ENCODE assay signal across 1 cellular context in the genomic region with DNA sequence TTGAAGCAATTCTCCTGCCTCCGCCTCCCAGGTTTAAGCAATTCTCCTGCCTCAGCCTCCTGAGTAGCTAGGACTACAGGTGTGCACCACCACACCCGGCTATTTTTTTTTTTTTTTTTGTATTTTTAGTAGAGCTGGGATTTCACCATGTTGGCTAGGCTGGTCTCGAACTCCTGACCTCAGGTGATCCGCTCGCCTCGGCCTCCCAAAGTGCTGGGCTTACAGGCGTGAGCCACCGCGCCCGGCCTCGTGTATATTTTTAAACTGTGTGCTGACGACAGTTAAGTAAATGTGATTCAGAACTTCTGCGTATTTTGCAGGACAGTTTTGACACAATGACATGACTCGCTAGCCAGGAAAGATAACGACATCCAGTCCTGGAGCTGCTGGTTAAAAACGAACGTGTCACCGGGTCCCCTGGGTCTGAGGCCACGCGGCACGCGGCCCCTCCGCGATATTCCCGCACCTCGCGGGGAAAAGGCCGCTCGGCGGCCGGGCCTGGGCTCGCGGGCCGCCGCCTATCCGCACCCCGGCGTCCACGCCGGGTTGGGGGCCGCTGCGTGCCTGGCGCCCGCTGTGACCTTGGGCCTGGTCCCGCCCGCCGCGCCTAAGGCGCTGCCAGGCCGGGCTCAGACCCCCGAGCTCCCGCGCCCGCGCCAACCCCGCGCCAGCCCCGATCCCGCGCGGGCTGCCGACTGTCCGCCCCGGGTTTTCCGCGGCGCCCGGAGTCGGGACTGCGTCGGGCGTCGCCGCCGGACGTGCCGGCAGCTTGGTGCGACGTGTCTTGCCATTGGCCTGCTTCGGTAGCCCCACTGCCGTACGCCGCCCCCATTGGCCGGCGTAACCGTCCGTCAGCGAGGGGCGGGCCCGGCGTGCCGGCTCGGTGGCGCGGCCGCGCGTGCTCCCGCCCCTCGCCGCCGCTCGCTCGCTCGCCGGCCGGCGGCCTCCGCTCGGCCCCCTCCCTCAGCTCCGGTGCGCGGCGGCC.
TF ChIP-seq lines count a peak whose summit lies in the region.

A gene (plus strand): TSS at position 907 of the 985 bp plus-strand sequence. CDS start 157 bp downstream, outside the sequence.

TF ChIP-seq in GM12878, 131 proteins besides CTCF, POLR2A, EP300 and RAD21 (continued from another document and continues in another):
- TF ChIP-seq, protein P1, sequence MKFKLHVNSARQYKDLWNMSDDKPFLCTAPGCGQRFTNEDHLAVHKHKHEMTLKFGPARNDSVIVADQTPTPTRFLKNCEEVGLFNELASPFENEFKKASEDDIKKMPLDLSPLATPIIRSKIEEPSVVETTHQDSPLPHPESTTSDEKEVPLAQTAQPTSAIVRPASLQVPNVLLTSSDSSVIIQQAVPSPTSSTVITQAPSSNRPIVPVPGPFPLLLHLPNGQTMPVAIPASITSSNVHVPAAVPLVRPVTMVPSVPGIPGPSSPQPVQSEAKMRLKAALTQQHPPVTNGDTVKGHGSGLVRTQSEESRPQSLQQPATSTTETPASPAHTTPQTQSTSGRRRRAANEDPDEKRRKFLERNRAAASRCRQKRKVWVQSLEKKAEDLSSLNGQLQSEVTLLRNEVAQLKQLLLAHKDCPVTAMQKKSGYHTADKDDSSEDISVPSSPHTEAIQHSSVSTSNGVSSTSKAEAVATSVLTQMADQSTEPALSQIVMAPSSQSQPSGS (IDR thresholded peaks at IDR 0.05; ENCODE audit: low read length): no peak
- TF ChIP-seq MTA3 (IDR thresholded peaks at IDR 0.05; ENCODE audit: borderline replicate concordance, low read length) (no peak), RBBP5 (conservative IDR thresholded peaks at IDR 0.05) (no peak), IKZF1 (conservative IDR thresholded peaks at IDR 0.05) (peak; percentile 94), BHLHE40 (IDR thresholded peaks at IDR 0.05; ENCODE audit: borderline replicate concordance in 1 of 2, low read depth in 2 of 2, low read length in 1 of 2) (peak; percentile 55 to 92; a peak in 3 of 4 replicates), SUPT20H (IDR thresholded peaks at IDR 0.05; ENCODE audit: borderline replicate concordance, control insufficient read depth, low read depth, low read length) (no peak), EGR1 (IDR thresholded peaks at IDR 0.05; ENCODE audit: borderline replicate concordance in 1 of 2, low read depth in 2 of 2, low read length in 2 of 2) (peak; percentile 42 to 95; a peak in 2 of 3 replicates), CREB1 (IDR thresholded peaks at IDR 0.05; ENCODE audit: low read depth) (peak; percentile 80), STAT3 (IDR thresholded peaks at IDR 0.05; ENCODE audit: low read depth, low read length) (no peak), CHD2 (IDR thresholded peaks at IDR 0.05; ENCODE audit: borderline replicate concordance, low read depth, low read length) (peak; percentile 89), YBX1 (IDR thresholded peaks at IDR 0.05) (no peak), SP1 (IDR thresholded peaks at IDR 0.05; ENCODE audit: low read depth, low read length) (peak; percentile 97), MYC (IDR thresholded peaks at IDR 0.05; ENCODE audit: insufficient read depth, insufficient read length, insufficient replicate concordance, low read length, severe bottlenecking) (peak; percentile 81), WRNIP1 (IDR thresholded peaks at IDR 0.05; ENCODE audit: borderline replicate concordance, low read depth, low read length) (no peak), CEBPB (IDR thresholded peaks at IDR 0.05; ENCODE audit: borderline replicate concordance in 1 of 2, low read depth in 2 of 2, low read length in 2 of 2) (no peak), JUND (IDR thresholded peaks at IDR 0.05; ENCODE audit: low read depth, low read length) (no peak), ASH2L (IDR thresholded peaks at IDR 0.05; ENCODE audit: borderline replicate concordance, low read depth) (no peak), BMI1 (IDR thresholded peaks at IDR 0.05; ENCODE audit: borderline replicate concordance) (no peak), STAT1 (conservative IDR thresholded peaks at IDR 0.05) (0 out of 2 replicates have a peak, but pooled peaks have one; percentile 78), NR2F1 (conservative IDR thresholded peaks at IDR 0.05) (peak; percentile 90), FOXK2 (IDR thresholded peaks at IDR 0.05) (no peak), ZNF274 (IDR thresholded peaks at IDR 0.05; ENCODE audit: insufficient read depth, insufficient read length) (no peak), ATF7 (IDR thresholded peaks at IDR 0.05; ENCODE audit: low read depth) (no peak)
- TF ChIP-seq, protein P2, sequence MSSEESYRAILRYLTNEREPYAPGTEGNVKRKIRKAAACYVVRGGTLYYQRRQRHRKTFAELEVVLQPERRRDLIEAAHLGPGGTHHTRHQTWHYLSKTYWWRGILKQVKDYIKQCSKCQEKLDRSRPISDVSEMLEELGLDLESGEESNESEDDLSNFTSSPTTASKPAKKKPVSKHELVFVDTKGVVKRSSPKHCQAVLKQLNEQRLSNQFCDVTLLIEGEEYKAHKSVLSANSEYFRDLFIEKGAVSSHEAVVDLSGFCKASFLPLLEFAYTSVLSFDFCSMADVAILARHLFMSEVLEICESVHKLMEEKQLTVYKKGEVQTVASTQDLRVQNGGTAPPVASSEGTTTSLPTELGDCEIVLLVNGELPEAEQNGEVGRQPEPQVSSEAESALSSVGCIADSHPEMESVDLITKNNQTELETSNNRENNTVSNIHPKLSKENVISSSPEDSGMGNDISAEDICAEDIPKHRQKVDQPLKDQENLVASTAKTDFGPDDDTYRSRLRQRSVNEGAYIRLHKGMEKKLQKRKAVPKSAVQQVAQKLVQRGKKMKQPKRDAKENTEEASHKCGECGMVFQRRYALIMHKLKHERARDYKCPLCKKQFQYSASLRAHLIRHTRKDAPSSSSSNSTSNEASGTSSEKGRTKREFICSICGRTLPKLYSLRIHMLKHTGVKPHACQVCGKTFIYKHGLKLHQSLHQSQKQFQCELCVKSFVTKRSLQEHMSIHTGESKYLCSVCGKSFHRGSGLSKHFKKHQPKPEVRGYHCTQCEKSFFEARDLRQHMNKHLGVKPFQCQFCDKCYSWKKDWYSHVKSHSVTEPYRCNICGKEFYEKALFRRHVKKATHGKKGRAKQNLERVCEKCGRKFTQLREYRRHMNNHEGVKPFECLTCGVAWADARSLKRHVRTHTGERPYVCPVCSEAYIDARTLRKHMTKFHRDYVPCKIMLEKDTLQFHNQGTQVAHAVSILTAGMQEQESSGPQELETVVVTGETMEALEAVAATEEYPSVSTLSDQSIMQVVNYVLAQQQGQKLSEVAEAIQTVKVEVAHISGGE (CRISPR knock-in tag; IDR thresholded peaks at IDR 0.05): no peak
- TF ChIP-seq, protein P3, sequence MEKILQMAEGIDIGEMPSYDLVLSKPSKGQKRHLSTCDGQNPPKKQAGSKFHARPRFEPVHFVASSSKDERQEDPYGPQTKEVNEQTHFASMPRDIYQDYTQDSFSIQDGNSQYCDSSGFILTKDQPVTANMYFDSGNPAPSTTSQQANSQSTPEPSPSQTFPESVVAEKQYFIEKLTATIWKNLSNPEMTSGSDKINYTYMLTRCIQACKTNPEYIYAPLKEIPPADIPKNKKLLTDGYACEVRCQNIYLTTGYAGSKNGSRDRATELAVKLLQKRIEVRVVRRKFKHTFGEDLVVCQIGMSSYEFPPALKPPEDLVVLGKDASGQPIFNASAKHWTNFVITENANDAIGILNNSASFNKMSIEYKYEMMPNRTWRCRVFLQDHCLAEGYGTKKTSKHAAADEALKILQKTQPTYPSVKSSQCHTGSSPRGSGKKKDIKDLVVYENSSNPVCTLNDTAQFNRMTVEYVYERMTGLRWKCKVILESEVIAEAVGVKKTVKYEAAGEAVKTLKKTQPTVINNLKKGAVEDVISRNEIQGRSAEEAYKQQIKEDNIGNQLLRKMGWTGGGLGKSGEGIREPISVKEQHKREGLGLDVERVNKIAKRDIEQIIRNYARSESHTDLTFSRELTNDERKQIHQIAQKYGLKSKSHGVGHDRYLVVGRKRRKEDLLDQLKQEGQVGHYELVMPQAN (conservative IDR thresholded peaks at IDR 0.05): peak; percentile 90
- TF ChIP-seq, protein P4, sequence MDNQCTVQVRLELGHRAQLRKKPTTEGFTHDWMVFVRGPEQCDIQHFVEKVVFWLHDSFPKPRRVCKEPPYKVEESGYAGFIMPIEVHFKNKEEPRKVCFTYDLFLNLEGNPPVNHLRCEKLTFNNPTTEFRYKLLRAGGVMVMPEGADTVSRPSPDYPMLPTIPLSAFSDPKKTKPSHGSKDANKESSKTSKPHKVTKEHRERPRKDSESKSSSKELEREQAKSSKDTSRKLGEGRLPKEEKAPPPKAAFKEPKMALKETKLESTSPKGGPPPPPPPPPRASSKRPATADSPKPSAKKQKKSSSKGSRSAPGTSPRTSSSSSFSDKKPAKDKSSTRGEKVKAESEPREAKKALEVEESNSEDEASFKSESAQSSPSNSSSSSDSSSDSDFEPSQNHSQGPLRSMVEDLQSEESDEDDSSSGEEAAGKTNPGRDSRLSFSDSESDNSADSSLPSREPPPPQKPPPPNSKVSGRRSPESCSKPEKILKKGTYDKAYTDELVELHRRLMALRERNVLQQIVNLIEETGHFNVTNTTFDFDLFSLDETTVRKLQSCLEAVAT (IDR thresholded peaks at IDR 0.05): peak; percentile 70
- TF ChIP-seq, protein P5, sequence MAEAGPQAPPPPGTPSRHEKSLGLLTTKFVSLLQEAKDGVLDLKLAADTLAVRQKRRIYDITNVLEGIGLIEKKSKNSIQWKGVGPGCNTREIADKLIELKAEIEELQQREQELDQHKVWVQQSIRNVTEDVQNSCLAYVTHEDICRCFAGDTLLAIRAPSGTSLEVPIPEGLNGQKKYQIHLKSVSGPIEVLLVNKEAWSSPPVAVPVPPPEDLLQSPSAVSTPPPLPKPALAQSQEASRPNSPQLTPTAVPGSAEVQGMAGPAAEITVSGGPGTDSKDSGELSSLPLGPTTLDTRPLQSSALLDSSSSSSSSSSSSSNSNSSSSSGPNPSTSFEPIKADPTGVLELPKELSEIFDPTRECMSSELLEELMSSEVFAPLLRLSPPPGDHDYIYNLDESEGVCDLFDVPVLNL (IDR thresholded peaks at IDR 0.05; ENCODE audit: low read depth, low read length): no peak
- TF ChIP-seq, protein P6, sequence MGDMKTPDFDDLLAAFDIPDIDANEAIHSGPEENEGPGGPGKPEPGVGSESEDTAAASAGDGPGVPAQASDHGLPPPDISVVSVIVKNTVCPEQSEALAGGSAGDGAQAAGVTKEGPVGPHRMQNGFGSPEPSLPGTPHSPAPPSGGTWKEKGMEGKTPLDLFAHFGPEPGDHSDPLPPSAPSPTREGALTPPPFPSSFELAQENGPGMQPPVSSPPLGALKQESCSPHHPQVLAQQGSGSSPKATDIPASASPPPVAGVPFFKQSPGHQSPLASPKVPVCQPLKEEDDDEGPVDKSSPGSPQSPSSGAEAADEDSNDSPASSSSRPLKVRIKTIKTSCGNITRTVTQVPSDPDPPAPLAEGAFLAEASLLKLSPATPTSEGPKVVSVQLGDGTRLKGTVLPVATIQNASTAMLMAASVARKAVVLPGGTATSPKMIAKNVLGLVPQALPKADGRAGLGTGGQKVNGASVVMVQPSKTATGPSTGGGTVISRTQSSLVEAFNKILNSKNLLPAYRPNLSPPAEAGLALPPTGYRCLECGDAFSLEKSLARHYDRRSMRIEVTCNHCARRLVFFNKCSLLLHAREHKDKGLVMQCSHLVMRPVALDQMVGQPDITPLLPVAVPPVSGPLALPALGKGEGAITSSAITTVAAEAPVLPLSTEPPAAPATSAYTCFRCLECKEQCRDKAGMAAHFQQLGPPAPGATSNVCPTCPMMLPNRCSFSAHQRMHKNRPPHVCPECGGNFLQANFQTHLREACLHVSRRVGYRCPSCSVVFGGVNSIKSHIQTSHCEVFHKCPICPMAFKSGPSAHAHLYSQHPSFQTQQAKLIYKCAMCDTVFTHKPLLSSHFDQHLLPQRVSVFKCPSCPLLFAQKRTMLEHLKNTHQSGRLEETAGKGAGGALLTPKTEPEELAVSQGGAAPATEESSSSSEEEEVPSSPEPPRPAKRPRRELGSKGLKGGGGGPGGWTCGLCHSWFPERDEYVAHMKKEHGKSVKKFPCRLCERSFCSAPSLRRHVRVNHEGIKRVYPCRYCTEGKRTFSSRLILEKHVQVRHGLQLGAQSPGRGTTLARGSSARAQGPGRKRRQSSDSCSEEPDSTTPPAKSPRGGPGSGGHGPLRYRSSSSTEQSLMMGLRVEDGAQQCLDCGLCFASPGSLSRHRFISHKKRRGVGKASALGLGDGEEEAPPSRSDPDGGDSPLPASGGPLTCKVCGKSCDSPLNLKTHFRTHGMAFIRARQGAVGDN (IDR thresholded peaks at IDR 0.05): peak; percentile 92
- TF ChIP-seq, protein P7, sequence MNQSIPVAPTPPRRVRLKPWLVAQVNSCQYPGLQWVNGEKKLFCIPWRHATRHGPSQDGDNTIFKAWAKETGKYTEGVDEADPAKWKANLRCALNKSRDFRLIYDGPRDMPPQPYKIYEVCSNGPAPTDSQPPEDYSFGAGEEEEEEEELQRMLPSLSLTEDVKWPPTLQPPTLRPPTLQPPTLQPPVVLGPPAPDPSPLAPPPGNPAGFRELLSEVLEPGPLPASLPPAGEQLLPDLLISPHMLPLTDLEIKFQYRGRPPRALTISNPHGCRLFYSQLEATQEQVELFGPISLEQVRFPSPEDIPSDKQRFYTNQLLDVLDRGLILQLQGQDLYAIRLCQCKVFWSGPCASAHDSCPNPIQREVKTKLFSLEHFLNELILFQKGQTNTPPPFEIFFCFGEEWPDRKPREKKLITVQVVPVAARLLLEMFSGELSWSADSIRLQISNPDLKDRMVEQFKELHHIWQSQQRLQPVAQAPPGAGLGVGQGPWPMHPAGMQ (IDR thresholded peaks at IDR 0.05; ENCODE audit: borderline replicate concordance): no peak
- TF ChIP-seq, protein P8, sequence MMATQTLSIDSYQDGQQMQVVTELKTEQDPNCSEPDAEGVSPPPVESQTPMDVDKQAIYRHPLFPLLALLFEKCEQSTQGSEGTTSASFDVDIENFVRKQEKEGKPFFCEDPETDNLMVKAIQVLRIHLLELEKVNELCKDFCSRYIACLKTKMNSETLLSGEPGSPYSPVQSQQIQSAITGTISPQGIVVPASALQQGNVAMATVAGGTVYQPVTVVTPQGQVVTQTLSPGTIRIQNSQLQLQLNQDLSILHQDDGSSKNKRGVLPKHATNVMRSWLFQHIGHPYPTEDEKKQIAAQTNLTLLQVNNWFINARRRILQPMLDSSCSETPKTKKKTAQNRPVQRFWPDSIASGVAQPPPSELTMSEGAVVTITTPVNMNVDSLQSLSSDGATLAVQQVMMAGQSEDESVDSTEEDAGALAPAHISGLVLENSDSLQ (IDR thresholded peaks at IDR 0.05): peak; percentile 96
- TF ChIP-seq, protein P9, sequence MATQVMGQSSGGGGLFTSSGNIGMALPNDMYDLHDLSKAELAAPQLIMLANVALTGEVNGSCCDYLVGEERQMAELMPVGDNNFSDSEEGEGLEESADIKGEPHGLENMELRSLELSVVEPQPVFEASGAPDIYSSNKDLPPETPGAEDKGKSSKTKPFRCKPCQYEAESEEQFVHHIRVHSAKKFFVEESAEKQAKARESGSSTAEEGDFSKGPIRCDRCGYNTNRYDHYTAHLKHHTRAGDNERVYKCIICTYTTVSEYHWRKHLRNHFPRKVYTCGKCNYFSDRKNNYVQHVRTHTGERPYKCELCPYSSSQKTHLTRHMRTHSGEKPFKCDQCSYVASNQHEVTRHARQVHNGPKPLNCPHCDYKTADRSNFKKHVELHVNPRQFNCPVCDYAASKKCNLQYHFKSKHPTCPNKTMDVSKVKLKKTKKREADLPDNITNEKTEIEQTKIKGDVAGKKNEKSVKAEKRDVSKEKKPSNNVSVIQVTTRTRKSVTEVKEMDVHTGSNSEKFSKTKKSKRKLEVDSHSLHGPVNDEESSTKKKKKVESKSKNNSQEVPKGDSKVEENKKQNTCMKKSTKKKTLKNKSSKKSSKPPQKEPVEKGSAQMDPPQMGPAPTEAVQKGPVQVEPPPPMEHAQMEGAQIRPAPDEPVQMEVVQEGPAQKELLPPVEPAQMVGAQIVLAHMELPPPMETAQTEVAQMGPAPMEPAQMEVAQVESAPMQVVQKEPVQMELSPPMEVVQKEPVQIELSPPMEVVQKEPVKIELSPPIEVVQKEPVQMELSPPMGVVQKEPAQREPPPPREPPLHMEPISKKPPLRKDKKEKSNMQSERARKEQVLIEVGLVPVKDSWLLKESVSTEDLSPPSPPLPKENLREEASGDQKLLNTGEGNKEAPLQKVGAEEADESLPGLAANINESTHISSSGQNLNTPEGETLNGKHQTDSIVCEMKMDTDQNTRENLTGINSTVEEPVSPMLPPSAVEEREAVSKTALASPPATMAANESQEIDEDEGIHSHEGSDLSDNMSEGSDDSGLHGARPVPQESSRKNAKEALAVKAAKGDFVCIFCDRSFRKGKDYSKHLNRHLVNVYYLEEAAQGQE (IDR thresholded peaks at IDR 0.05; ENCODE audit: low read depth, low read length): no peak
